23 cellular contexts compared by ENCODE assay signal in the genomic region with DNA sequence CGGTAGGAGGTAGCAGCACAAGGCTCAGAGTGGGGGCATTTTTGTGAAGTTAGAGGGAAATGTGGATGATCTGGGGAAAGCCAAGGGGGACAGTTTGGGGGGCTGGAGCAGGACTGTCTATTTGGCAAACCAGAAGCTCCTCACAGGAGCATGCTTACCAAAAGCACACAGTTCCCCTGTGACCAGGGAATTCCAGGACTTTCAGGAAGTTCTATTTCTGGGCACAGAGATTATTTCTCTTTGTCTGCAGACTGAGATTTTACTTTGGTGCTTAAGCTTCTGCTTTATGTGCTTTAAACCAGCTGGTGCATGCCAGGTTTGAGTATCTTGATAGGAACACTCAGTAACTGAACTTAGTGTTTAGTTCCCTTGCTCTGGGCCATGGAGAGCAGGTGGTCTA.
DNase-seq lines count a peak whose midpoint lies in the region; ATAC-seq, FAIRE-seq and TF ChIP-seq lines count a peak whose summit lies in the region.
"Had no signal": no experiment of that assay in that cellular context is flagged by ENCODE, and none has a peak within 500 bp of the region (broad histone marks: within the 10 kb centered on the region; RNA-seq: fewer than 3 reads in every experiment).

No MANE protein-coding gene starts in this region.

- no peaks in the 10 kb centered on the region for H3K36me3 ChIP-seq in bronchial epithelial cell (ENCODE audit: control insufficient read depth, insufficient read depth, low read length)
- H3K36me3 ChIP-seq: BE2C; BLaER1 treated with 17β-estradiol and CSF1 and Interleukin-3, amounts not matched to agents 10 nM and 100 nM had no signal

- H3K27me3 ChIP-seq in bronchial epithelial cell (ENCODE audit: control insufficient read depth, insufficient read depth, low read length) = no peaks in the 10 kb centered on the region
- H3K27me3 ChIP-seq: BE2C; BLaER1 treated with 17β-estradiol and CSF1 and Interleukin-3, amounts not matched to agents 10 nM and 100 nM had no signal

- H3K4me3 ChIP-seq in bronchial epithelial cell (ENCODE audit: low read depth, low read length) (no peak overlapping the region), retinal pigment epithelial cell (ENCODE audit: low read length) (no peak overlapping the region)
- H3K4me3 ChIP-seq: A549; BLaER1 treated with 17β-estradiol and CSF1 and Interleukin-3, amounts not matched to agents 10 nM and 100 nM; GM23338 had no signal

- peak; percentile 62 for FAIRE-seq in bronchial epithelial cell (lab: Jason Lieb, UNC)
- FAIRE-seq: A549, GM12891, GM18507 had no signal

- no peak for DNase-seq in left ventricle myocardium superior
- no peak for DNase-seq in Right ventricle myocardium superior
- no peak for DNase-seq in bronchial epithelial cell (ENCODE audit: low read depth)
- peak; percentile 4 for DNase-seq in retinal pigment epithelial cell (ENCODE audit: low read depth)
- DNase-seq in NCI-H345 (lab: John Stamatoyannopoulos, UW) = no peak
- DNase-seq in amygdala (lab: John Stamatoyannopoulos, UW) = no peak
- DNase-seq: 8988T; ACHN; AML-193; BE2C; Calu3; CD4-positive, alpha-beta memory T cell; COR-L47; DMS53; DMS79 treated with DMSO at 0.1 percent for 48 hours; GF-D8; H9 had no signal

- ATAC-seq in left ventricle myocardium superior (peak; percentile 19), Right ventricle myocardium superior (ENCODE audit: poor library complexity) (no peak)
- ATAC-seq: A549, GM23338, HCT116 had no signal

- intact Hi-C loops in left ventricle myocardium superior (cut with micrococcal nuclease) = no loop called here
- intact Hi-C loops in Right ventricle myocardium superior (cut with DNase I) = no loop called here

- TF ChIP-seq CTCF in bronchial epithelial cell (IDR thresholded peaks at IDR 0.05; ENCODE audit: insufficient read depth, low read length, severe bottlenecking) = no peak
- TF ChIP-seq CTCF in retinal pigment epithelial cell (conservative IDR thresholded peaks at IDR 0.05; ENCODE audit: low read depth, low read length) = no peak
